ENCODE assay signal across 9 cellular contexts in genomic region chr6:17086469-17086868, GRCh38.
A peak's percentile ranks its signal among the peaks of the same experiment; 100 is the strongest.
DNase-seq lines count a peak whose midpoint lies in the region; ATAC-seq and TF ChIP-seq lines count a peak whose summit lies in the region.
"Had no signal": no experiment of that assay in that cellular context is flagged by ENCODE, and none has a peak within 500 bp of the region (broad histone marks: within the 10 kb centered on the region; RNA-seq: fewer than 3 reads in every experiment).

No MANE protein-coding gene starts in this region.

- H3K9me3 ChIP-seq in SU-DHL-6 (ENCODE audit: insufficient read depth, low read length), result no peaks in the 10 kb centered on the region

- H2AFZ ChIP-seq in SU-DHL-6 (ENCODE audit: low read depth, low read length, severe bottlenecking), result no peak overlapping the region

- H3K4me3 ChIP-seq in SU-DHL-6 (ENCODE audit: insufficient read depth, low read length, poor library complexity, severe bottlenecking), result no peak overlapping the region

- TF ChIP-seq CTCF in SU-DHL-6 (IDR thresholded peaks at IDR 0.05; ENCODE audit: insufficient read depth, low read length, poor library complexity, severe bottlenecking), result peak; percentile 62

- no peaks in the 10 kb centered on the region for H3K79me2 ChIP-seq in SU-DHL-6 (ENCODE audit: insufficient read depth, low read length)

- no peaks in the 10 kb centered on the region for H3F3A ChIP-seq in SU-DHL-6 (ENCODE audit: insufficient read depth)

- no peaks in the 10 kb centered on the region for H3K9me2 ChIP-seq in SU-DHL-6 (replicated peaks; ENCODE audit: insufficient read depth, low read length)

- H3K27ac ChIP-seq in SU-DHL-6 (ENCODE audit: low read depth, low read length) (no peak overlapping the region), epithelial cell of prostate (no peak overlapping the region)

- no peak overlapping the region for H3K4me2 ChIP-seq in SU-DHL-6 (ENCODE audit: low read depth, low read length, poor library complexity, severe bottlenecking)

- no peaks in the 10 kb centered on the region for H3K27me3 ChIP-seq in SU-DHL-6 (ENCODE audit: low read length)

- no peak for ATAC-seq in HG03457 (IDR thresholded peaks at IDR 0.05; ENCODE audit: unreplicated experiment)
- ATAC-seq: activated naive CD4-positive, alpha-beta T cell treated with anti-CD3 and anti-CD28 coated beads, Interleukin-2, amount 50 U/mL, for 72 hours had no signal

- no peaks in the 10 kb centered on the region for H3K36me3 ChIP-seq in SU-DHL-6 (ENCODE audit: low read length)

- no peak overlapping the region for H3K9ac ChIP-seq in SU-DHL-6 (ENCODE audit: low read length)

- in situ Hi-C loops in KBM-7 (cut with MboI; ENCODE audit: low pct_unique_long_range_greater_than_20kb, low sequenced_read_pairs), result no loop called here

- H4K20me1 ChIP-seq in SU-DHL-6 (ENCODE audit: low read depth, low read length), result no peaks in the 10 kb centered on the region

- peak; percentile 37 for DNase-seq in SIG-M5 treated with dmso at 0.1 percent for 504 hours (lab: John Stamatoyannopoulos, UW; ENCODE audit: unreplicated experiment)
- DNase-seq in SIG-M5 (lab: John Stamatoyannopoulos, UW), result no peak
- DNase-seq in KBM-7, result peak; percentile 37
- peak; percentile 5 for DNase-seq in epithelial cell of prostate (ENCODE audit: low read depth, low spot score)
- peak; percentile 66 for DNase-seq in middle frontal gyrus (ENCODE audit: extremely low spot score, low spot score)
- DNase-seq in NCI-H2227 treated with DMSO at 0.1 percent for 48 hours (lab: John Stamatoyannopoulos, UW), result no peak

Comparison
In these comparisons a context has a peak if more than half of its experiments do, and no peak if none do; other contexts are left out.
1. DNase-seq: peak in SIG-M5 treated with dmso at 0.1 percent for 504 hours (single experiment), KBM-7 (single experiment), epithelial cell of prostate (single experiment) and middle frontal gyrus (single experiment); none in SIG-M5 (single experiment) and NCI-H2227 treated with DMSO at 0.1 percent for 48 hours (single experiment).